ENCODE assay signal across 22 cellular contexts in the genomic region with DNA sequence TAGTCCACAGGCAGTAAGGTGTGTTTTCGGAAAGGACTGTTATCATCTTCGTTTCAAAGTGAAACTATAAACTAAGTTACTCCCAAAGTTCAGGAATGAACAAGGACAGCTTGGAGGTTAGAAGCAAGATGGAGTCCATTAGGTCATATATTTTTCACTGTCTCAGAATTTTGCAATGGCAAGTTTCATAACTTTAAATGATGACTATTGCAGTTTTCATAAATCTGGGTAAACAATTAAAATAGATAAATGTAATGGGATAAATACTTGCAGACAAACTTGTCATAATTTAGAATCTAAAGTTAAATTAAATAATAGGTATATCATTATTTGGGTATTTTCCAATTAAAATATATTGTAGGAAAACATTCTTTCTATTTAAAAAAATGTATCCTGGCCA.
"Had no signal": no experiment of that assay in that cellular context is flagged by ENCODE, and none has a peak within 500 bp of the region (broad histone marks: within the 10 kb centered on the region; RNA-seq: fewer than 3 reads in every experiment).

No MANE protein-coding gene starts in this region.

- H3K27me3 ChIP-seq: dorsolateral prefrontal cortex, esophagus muscularis mucosa, foreskin keratinocyte, gastroesophageal sphincter, heart left ventricle, hepatocyte, left lung had no signal

- H3K4me3 ChIP-seq: coronary artery, dorsolateral prefrontal cortex, esophagus muscularis mucosa, gastroesophageal sphincter, heart left ventricle, hepatocyte, left lung, lower lobe of right lung, mucosa of descending colon had no signal

- H3K4me1 ChIP-seq: esophagus muscularis mucosa, foreskin keratinocyte, gastroesophageal sphincter, heart left ventricle, left lung, lower lobe of right lung had no signal

- FAIRE-seq: colon, endothelial cell of umbilical vein, frontal cortex, islet of Langerhans, keratinocyte had no signal

- H3K27me3 Mint-ChIP-seq: naive B cell had no signal

- H3K4me1 Mint-ChIP-seq: mesothelial cell of epicardium, naive B cell had no signal

- ATAC-seq: foreskin keratinocyte, gastroesophageal sphincter, heart left ventricle, left cardiac atrium, left lung, left ventricle myocardium superior, lower lobe of right lung, mucosa of descending colon had no signal

- H3K4me3 Mint-ChIP-seq: mesothelial cell of epicardium, naive B cell had no signal

- H3K4me2 ChIP-seq: hepatocyte had no signal

- H3K36me3 ChIP-seq: lower lobe of right lung had no signal

- DNase-seq: dorsolateral prefrontal cortex; effector CD4-positive, alpha-beta T cell; effector memory CD4-positive, alpha-beta T cell; foreskin keratinocyte; heart left ventricle; left cardiac atrium; left lung; left ventricle myocardium superior; lower lobe of right lung; mesenchymal stem cell; mucosa of descending colon; naive B cell had no signal

- H3K27ac Mint-ChIP-seq: mesothelial cell of epicardium, naive B cell had no signal

- H2AFZ ChIP-seq: hepatocyte had no signal

- H3K9me3 ChIP-seq: esophagus muscularis mucosa, gastroesophageal sphincter had no signal

- H3K27ac ChIP-seq: coronary artery, dorsolateral prefrontal cortex, esophagus muscularis mucosa, foreskin keratinocyte, gastroesophageal sphincter, heart left ventricle, hepatocyte, left lung, lower lobe of right lung had no signal
